Comparison of ENCODE assay signal across 9 cellular contexts in the genomic region with DNA sequence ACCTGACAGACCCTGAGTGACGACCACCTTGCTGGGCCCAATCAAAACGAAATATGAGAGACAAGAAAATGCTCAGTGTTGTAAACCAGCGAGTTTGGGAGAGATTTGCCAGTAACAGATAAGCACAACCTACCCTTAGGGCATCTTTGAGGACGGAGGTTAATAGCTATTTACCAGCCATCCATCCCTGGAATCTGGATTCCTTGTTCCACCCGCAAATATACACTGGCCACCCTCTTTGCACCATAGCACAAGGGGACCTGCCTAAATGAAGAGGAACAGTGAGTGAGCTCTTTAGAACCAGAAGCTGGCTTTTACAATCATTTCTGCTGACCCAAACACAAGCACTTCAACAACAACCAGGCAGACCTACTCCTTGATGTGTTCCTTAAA. TPM values are rescaled to one million over a fixed set of nuclear protein-coding genes. Genes with fewer than 3 reads are reported as not detected.
DNase-seq lines count a peak whose midpoint lies in the region; TF ChIP-seq lines count a peak whose summit lies in the region.
"Had no signal": no experiment of that assay in that cellular context is flagged by ENCODE, and none has a peak within 500 bp of the region (broad histone marks: within the 10 kb centered on the region; RNA-seq: fewer than 3 reads in every experiment).

No MANE protein-coding gene starts in this region.

- peaks cover 21% of the 10 kb centered on the region for H3K27me3 Mint-ChIP-seq in progenitor cell of endocrine pancreas

- H3K9me3 ChIP-seq in Peyer's patch: no peaks in the 10 kb centered on the region

- peaks cover 0 to 13% (median 0%) of the 10 kb centered on the region in 4 donors for H3K4me1 ChIP-seq in Peyer's patch

- H3K4me3 Mint-ChIP-seq in progenitor cell of endocrine pancreas (ENCODE audit: low read depth): peak overlapping the region; percentile 65

- peaks cover 10% of the 10 kb centered on the region for H3K4me1 Mint-ChIP-seq in progenitor cell of endocrine pancreas (ENCODE audit: low read depth)

- no peak for DNase-seq in Peyer's patch
- DNase-seq in fibroblast of the aortic adventitia (ENCODE audit: low read depth): no peak
- DNase-seq in progenitor cell of endocrine pancreas (ENCODE audit: low spot score, unreplicated experiment): no peak
- no peak for DNase-seq in KG1 (lab: John Stamatoyannopoulos, UW)
- no peak for DNase-seq in GM20000 (ENCODE audit: low spot score)
- DNase-seq in activated gamma-delta T cell treated with Interleukin-2 at 50 U/mL for 16 hours: no peak
- no peak for DNase-seq in glomerular visceral epithelial cell (ENCODE audit: extremely low spot score)

- H3K9me3 Mint-ChIP-seq in progenitor cell of endocrine pancreas (ENCODE audit: low read depth): peaks cover 16% of the 10 kb centered on the region

- TF ChIP-seq POLR2A in Peyer's patch (IDR thresholded peaks at IDR 0.05): no peak

- H3K4me3 ChIP-seq in GM08714 (ENCODE audit: low read length) (peak overlapping the region; percentile 69), Peyer's patch (peak overlapping the region; percentile 55 to 74 (median 65)), fibroblast of the aortic adventitia (ENCODE audit: low read depth, low read length) (peak overlapping the region; percentile 76)

- no peaks in the 10 kb centered on the region for H3K36me3 ChIP-seq in Peyer's patch

- H3K27me3 ChIP-seq in Peyer's patch: no peaks in the 10 kb centered on the region

- H3K27ac Mint-ChIP-seq in progenitor cell of endocrine pancreas: no peak overlapping the region

- TF ChIP-seq CTCF in Peyer's patch (IDR thresholded peaks at IDR 0.05) (no peak), fibroblast of the aortic adventitia (IDR thresholded peaks at IDR 0.05; ENCODE audit: insufficient read depth, low read length) (no peak), progenitor cell of endocrine pancreas (IDR thresholded peaks at IDR 0.05; ENCODE audit: unreplicated experiment) (no peak), GM20000 (IDR thresholded peaks at IDR 0.05; ENCODE audit: extremely low read depth, missing control alignments) (no peak)

- H3K27ac ChIP-seq in Peyer's patch: peak overlapping the region; percentile 60 to 88 (median 76)

- H3K36me3 Mint-ChIP-seq in progenitor cell of endocrine pancreas (ENCODE audit: insufficient read depth): no peaks in the 10 kb centered on the region

RNA-seq across cellular contexts. Expression of a gene that starts 0.7 kb away (rescaled TPM):
- 10 to 100 TPM; 33.0 to 88.8 (median 65.4) TPM for total RNA-seq in Peyer's patch
- 10.0 and 23.3 TPM in 2 replicates for total RNA-seq in fibroblast of the aortic adventitia (ENCODE audit: low replicate concordance)
- total RNA-seq in progenitor cell of endocrine pancreas: 4.9 and 6.3 TPM in 2 replicates

RNA-seq across cellular contexts. Expression of a gene that starts 29.9 kb away (rescaled TPM):
- total RNA-seq in Peyer's patch (not detected), fibroblast of the aortic adventitia (ENCODE audit: low replicate concordance) (not detected in 2 replicates), progenitor cell of endocrine pancreas (not detected in 2 replicates)
- total RNA-seq: glomerular endothelial cell had no signal

RNA-seq across cellular contexts. Expression of a gene that starts 41.9 kb away (rescaled TPM):
- total RNA-seq in Peyer's patch: 100 to 1,000 TPM in 1 of 4 donors, 10 to 100 TPM in 3; 22.8 to 128 (median 39.0) TPM
- total RNA-seq in fibroblast of the aortic adventitia (ENCODE audit: low replicate concordance): 36.5 and 47.8 TPM in 2 replicates
- total RNA-seq in progenitor cell of endocrine pancreas: 58.5 and 61.0 TPM in 2 replicates

RNA-seq across cellular contexts. Expression of a gene that starts 53.7 kb away (rescaled TPM):
- total RNA-seq in Peyer's patch: 1 to 10 TPM; 3.5 to 7.4 (median 5.0) TPM
- 1.2 and 4.2 TPM in 2 replicates for total RNA-seq in fibroblast of the aortic adventitia (ENCODE audit: low replicate concordance)
- 0.13 and 0.14 TPM in 2 replicates for total RNA-seq in progenitor cell of endocrine pancreas
